In the genomic region with DNA sequence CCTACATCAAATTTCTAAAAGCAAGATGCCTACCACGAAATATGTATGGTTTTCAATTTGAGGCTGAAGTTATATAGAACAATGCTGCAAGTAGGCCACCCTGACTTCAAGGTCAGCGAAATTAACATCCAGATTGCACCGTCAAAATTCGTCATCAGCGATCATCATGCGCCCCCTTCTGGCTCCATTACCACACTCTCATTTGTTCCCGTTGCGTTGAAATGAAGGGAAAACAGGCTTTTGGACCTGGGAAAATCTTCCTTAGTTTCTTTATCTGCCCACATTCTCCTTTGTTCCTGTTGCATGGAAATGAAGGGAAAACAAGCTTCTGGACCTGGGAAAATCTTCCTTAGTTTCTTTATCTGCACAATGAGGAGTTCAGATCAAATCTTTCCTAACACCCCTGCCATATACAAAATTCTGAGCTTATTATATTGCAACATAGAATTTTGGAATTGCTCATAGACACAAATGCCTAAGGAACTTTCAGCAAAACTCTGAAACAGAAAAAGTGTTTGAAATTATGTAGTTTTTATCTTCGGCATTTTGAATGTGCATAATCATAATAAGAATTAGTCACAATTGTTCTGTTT, we compare ENCODE assay signal across 8 cellular contexts.
DNase-seq lines count a peak whose midpoint lies in the region; TF ChIP-seq lines count a peak whose summit lies in the region.

No MANE protein-coding gene starts in this region.

- TF ChIP-seq CTCF in Calu3 (IDR thresholded peaks at IDR 0.05; ENCODE audit: unreplicated experiment), result peak; percentile 89

- H3K36me3 ChIP-seq in effector memory CD4-positive, alpha-beta T cell (ENCODE audit: control insufficient read depth, insufficient read depth, low read length), result no peaks in the 10 kb centered on the region

- no peaks in the 10 kb centered on the region for H3K4me1 ChIP-seq in effector memory CD4-positive, alpha-beta T cell (ENCODE audit: control insufficient read depth, insufficient read depth, low read length, poor library complexity, severe bottlenecking)

- H3K9me3 ChIP-seq in effector memory CD4-positive, alpha-beta T cell (ENCODE audit: control insufficient read depth, low read length), result no peaks in the 10 kb centered on the region

- no peaks in the 10 kb centered on the region for H3K36me3 Mint-ChIP-seq in Calu3 (ENCODE audit: insufficient read depth, unreplicated experiment)

- H3K4me1 Mint-ChIP-seq in Calu3 (ENCODE audit: low read depth, unreplicated experiment), result peaks cover 10% of the 10 kb centered on the region

- H3K4me3 ChIP-seq in effector memory CD4-positive, alpha-beta T cell (ENCODE audit: insufficient read depth, low read depth, low read length, poor library complexity, severe bottlenecking), result no peak overlapping the region

- intact Hi-C loops in Calu3 (cut with micrococcal nuclease; ENCODE audit: unreplicated experiment), result loop anchor here (5.0 kb wide), 1 partner anchor 59 kb away; no protein-coding TSS in a partner anchor

- no peaks in the 10 kb centered on the region for H3K27me3 ChIP-seq in effector memory CD4-positive, alpha-beta T cell (replicated peaks; ENCODE audit: control insufficient read depth, insufficient read depth, low read length, poor library complexity, severe bottlenecking)

- BruUV-seq in Calu3 (replicated peaks; lab: Mats Ljungman, UMichigan), result no TSS peak

- H3K27ac ChIP-seq in effector memory CD4-positive, alpha-beta T cell (ENCODE audit: insufficient read depth, low read length, poor library complexity, severe bottlenecking), result no peak overlapping the region

- H3K27me3 Mint-ChIP-seq in Calu3 (ENCODE audit: unreplicated experiment), result no peaks in the 10 kb centered on the region

- peak; percentile 66 for DNase-seq in Calu3
- peak; percentile 36 for DNase-seq in LHCN-M2 (ENCODE audit: low read depth)
- peak; percentile 54 to 67 for DNase-seq in activated CD4-positive, alpha-beta T cell treated with anti-CD3 and anti-CD28 coated beads, Interleukin-2, amount 50 U/mL, for 4 hours
- peak; percentile 26 to 58 (median 33) for DNase-seq in effector memory CD4-positive, alpha-beta T cell
- DNase-seq in myocyte (ENCODE audit: low read depth), result peak; percentile 49
- peak; percentile 34 to 48 for DNase-seq in stimulated activated CD8-positive, alpha-beta memory T cell treated with anti-CD3 and anti-CD28 coated beads, Interleukin-7, amount 100 ng/mL, for 1 hour (ENCODE audit: low read depth in 2 of 2)
- DNase-seq in GF-D8 (lab: John Stamatoyannopoulos, UW), result no peak
- DNase-seq in COR-L47 (lab: John Stamatoyannopoulos, UW), result no peak

- H3K4me3 Mint-ChIP-seq in Calu3 (ENCODE audit: low read depth, unreplicated experiment), result no peak overlapping the region

- no peaks in the 10 kb centered on the region for H3K9me3 Mint-ChIP-seq in Calu3 (ENCODE audit: low read depth, unreplicated experiment)

- H3K27ac Mint-ChIP-seq in Calu3 (ENCODE audit: unreplicated experiment), result no peak overlapping the region

- CTCF ChIA-PET in Calu3 (lab: Charles Lee), result interaction anchor here (0.7 kb wide), 1 partner anchor 267 kb away, joined by 3 read pairs; no protein-coding TSS in a partner anchor

Comparison
In these comparisons a context has a peak if more than half of its experiments do, and no peak if none do; other contexts are left out.
1. DNase-seq: peak in Calu3 (single experiment), LHCN-M2 (single experiment), activated CD4-positive, alpha-beta T cell treated with anti-CD3 and anti-CD28 coated beads, Interleukin-2, amount 50 U/mL, for 4 hours (2 of 2), effector memory CD4-positive, alpha-beta T cell (3 of 3), myocyte (single experiment) and stimulated activated CD8-positive, alpha-beta memory T cell treated with anti-CD3 and anti-CD28 coated beads, Interleukin-7, amount 100 ng/mL, for 1 hour (2 of 2); none in GF-D8 (single experiment) and COR-L47 (single experiment).